Comparison of ENCODE assay signal across 8 cellular contexts in the genomic region with DNA sequence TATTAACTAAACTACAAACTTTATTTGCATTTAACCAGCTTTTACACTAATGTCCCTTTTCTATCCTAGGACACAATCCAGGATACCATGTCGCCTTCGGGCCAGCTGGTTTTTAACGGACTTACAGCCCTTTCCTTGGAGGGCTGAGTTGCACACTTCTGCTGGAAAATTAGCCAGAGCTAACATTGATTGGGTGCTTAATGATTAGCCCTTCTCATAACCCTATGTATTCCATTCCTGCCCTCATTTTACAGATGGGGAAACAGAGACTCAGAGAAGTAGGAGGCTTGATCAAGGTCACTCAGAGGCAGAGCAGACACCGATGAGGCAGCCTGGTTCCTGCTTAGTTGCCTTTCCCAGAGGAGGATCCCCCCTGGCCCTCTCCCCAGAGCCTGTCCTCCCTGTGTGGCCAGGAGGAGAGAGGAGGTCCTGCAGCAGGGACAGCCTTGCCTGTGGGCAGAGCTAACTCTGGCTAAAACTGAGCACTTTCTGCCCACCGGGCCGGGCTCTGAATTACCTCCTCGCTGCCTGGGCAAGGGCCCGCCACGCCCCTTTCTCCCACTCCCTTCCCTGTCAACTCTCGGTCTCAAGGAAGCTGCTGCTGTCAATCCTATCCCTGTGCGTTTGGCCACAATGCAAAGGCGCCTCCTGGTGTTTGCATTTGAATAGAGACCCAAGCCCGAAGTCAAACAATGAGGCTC. TPM values are rescaled to one million over a fixed set of nuclear protein-coding genes. Genes with fewer than 3 reads are reported as not detected.
DNase-seq lines count a peak whose midpoint lies in the region; ATAC-seq and TF ChIP-seq lines count a peak whose summit lies in the region.

No MANE protein-coding gene starts in this region.

- POLR2A ChIA-PET in PC-3 (lab: Charles Lee; ENCODE audit: unreplicated experiment): no interaction called here

- peak overlapping the region; percentile 65 for H3K4me2 ChIP-seq in PC-3 (ENCODE audit: low read length)

- H2AFZ ChIP-seq in PC-3 (ENCODE audit: low read length): peak overlapping the region; percentile 50

- no peak overlapping the region for H3K27ac Mint-ChIP-seq in type B pancreatic cell

- H3K27ac ChIP-seq in HL-60 (replicated peaks): no peak overlapping the region
- H3K27ac ChIP-seq in PC-3 (ENCODE audit: low read length): no peak overlapping the region

- H3K9ac ChIP-seq in PC-3 (ENCODE audit: low read length): no peak overlapping the region

- no peak overlapping the region for H3K4me3 ChIP-seq in HL-60 (replicated peaks; ENCODE audit: insufficient read depth, low read length)
- no peak overlapping the region for H3K4me3 ChIP-seq in PC-3 (ENCODE audit: low read length)

- peak; percentile 48 for ATAC-seq in PC-3
- no peak for ATAC-seq in GM18907 (IDR thresholded peaks at IDR 0.05; ENCODE audit: unreplicated experiment)

- peaks cover 17% of the 10 kb centered on the region for H3K4me1 Mint-ChIP-seq in type B pancreatic cell (ENCODE audit: unreplicated experiment)

- H3K79me2 ChIP-seq in PC-3 (ENCODE audit: low read length): no peaks in the 10 kb centered on the region

- H3K9me3 Mint-ChIP-seq in type B pancreatic cell: no peaks in the 10 kb centered on the region

- peaks cover 24% of the 10 kb centered on the region for H3K27me3 Mint-ChIP-seq in type B pancreatic cell

- intact Hi-C loops in PC-3 (cut with micrococcal nuclease): loop anchor here (1.0 to 5.0 kb wide), 7 partner anchors 58 to 634 kb away; a partner anchor contains a TSS

- H3K36me3 ChIP-seq in PC-3 (ENCODE audit: low read depth, low read length): no peaks in the 10 kb centered on the region

- DNase-seq in EH (ENCODE audit: low read depth) (peak; percentile 40), HL-60 (ENCODE audit: low read depth in 1 of 2, low spot score in 1 of 2) (peak; percentile 4 to 38), PC-3 (peak; percentile 67), cerebellar cortex (ENCODE audit: low spot score) (peak; percentile 50), left kidney (ENCODE audit: low read depth, low spot score) (peak; percentile 88), type B pancreatic cell (ENCODE audit: extremely low spot score, unreplicated experiment) (no peak), GOT3 (lab: John Stamatoyannopoulos, UW) (no peak)

- TF ChIP-seq CTCF in HL-60 (IDR thresholded peaks at IDR 0.05; ENCODE audit: insufficient read depth, low read length) (peak; percentile 26), PC-3 (conservative IDR thresholded peaks at IDR 0.05; ENCODE audit: low read depth, low read length) (peak; percentile 81), type B pancreatic cell (conservative IDR thresholded peaks at IDR 0.05) (peak; percentile 84)

- no peaks in the 10 kb centered on the region for H3F3A ChIP-seq in PC-3 (ENCODE audit: low read length, unreplicated experiment)

- H3K36me3 Mint-ChIP-seq in type B pancreatic cell: no peaks in the 10 kb centered on the region

- no peaks in the 10 kb centered on the region for H4K20me1 ChIP-seq in PC-3 (ENCODE audit: low read length)

- H3K4me1 ChIP-seq in PC-3 (ENCODE audit: insufficient read depth, low read length): peaks cover 35% of the 10 kb centered on the region

- CTCF ChIA-PET in PC-3 (lab: Charles Lee): interaction anchor here (0.6 to 1.2 kb wide), 3 partner anchors 215 to 382 kb away, joined by 3 to 6 read pairs (median 3); no protein-coding TSS in a partner anchor

- H3K9me2 ChIP-seq in PC-3 (replicated peaks; ENCODE audit: low read length): no peaks in the 10 kb centered on the region

- no TSS peak for BruUV-seq in PC-3 (replicated peaks; lab: Mats Ljungman, UMichigan)

- peaks cover 7% of the 10 kb centered on the region for H3K27me3 ChIP-seq in HL-60 (ENCODE audit: insufficient read depth, poor library complexity, severe bottlenecking)
- no peaks in the 10 kb centered on the region for H3K27me3 ChIP-seq in PC-3 (ENCODE audit: low read length)

- H3K9me3 ChIP-seq in PC-3 (ENCODE audit: low read length): no peaks in the 10 kb centered on the region

- no peak overlapping the region for H3K4me3 Mint-ChIP-seq in type B pancreatic cell

RNA-seq across cellular contexts. Expression of a gene that starts 59.6 kb away (rescaled TPM):
- total RNA-seq in PC-3 (2014; rRNA removed) (14.6 and 25.7 TPM in 2 replicates), type B pancreatic cell (ENCODE audit: low replicate concordance) (18.9 and 23.8 TPM in 2 replicates)

Comparison
In these comparisons a context has a peak if more than half of its experiments do, and no peak if none do; other contexts are left out.
1. DNase-seq: peak in EH (single experiment), HL-60 (2 of 2), PC-3 (single experiment), cerebellar cortex (single experiment) and left kidney (single experiment); none in type B pancreatic cell (single experiment) and GOT3 (single experiment).
2. CTCF ChIP-seq: peak in every context shown above with its lines; median percentile 84 in type B pancreatic cell; 81 in PC-3; 26 in HL-60.